In the genomic region with DNA sequence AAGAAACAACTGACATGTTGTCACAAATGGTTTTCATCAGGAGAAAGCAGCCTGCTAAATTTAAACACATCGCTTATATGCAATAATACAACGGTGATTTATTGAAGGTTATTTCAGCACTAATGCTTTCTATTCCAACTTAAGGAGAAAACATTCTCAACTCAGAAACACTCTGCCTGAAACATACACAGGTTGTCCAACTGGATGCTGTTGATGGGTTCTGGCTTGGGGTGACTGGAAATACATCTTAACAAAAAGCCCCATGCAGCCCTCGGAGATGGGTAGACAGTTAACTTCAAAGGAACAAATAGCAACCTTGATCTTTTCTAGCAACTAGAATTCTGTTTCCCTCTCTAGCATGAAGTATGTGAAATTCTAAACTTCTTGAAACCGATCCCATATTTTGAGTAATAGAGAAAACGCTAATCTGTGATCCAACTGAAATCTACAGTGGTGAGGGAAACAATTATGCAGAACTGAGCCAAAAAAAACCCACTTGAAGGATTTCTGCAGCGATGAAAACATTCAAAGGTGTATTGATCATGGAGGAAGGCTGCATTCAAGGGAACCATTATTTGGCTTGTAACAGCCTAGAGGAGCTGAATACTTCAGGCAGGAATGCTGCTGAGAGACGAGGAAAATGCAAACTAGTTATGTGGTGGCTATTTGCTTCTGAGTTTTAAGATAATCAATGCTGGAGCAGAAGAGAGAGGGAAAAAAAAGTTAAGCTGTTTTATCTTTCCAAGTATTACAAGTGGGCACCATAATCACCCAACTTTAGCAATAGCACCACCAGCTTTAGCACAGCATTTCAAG, we compare ENCODE assay signal across 10 cellular contexts. TPM values are rescaled to one million over a fixed set of nuclear protein-coding genes. Genes with fewer than 3 reads are reported as not detected.
DNase-seq lines count a peak whose midpoint lies in the region; ATAC-seq, FAIRE-seq and TF ChIP-seq lines count a peak whose summit lies in the region.
"Had no signal": no experiment of that assay in that cellular context is flagged by ENCODE, and none has a peak within 500 bp of the region (broad histone marks: within the 10 kb centered on the region; RNA-seq: fewer than 3 reads in every experiment).

No MANE protein-coding gene starts in this region.

- CTCF ChIA-PET in A673 (lab: Charles Lee), result no interaction called here
- CTCF ChIA-PET in CD4-positive, alpha-beta T cell (lab: Charles Lee), result interaction anchor here (0.7 to 3.0 kb wide), 3 partner anchors 32 to 153 kb away, joined by 3 to 13 read pairs (median 4); no protein-coding TSS in a partner anchor

- TF ChIP-seq CTCF in keratinocyte (optimal IDR thresholded peaks at IDR 0.05 in 1 of 3, IDR thresholded peaks at IDR 0.05 in 1 of 3, conservative IDR thresholded peaks at IDR 0.05 in 1 of 3; ENCODE audit: extremely low read depth in 1 of 3, insufficient read depth in 2 of 3, low read length in 3 of 3), result no peak
- no peak for TF ChIP-seq CTCF in A673 (conservative IDR thresholded peaks at IDR 0.05; ENCODE audit: low read depth, low read length)
- TF ChIP-seq CTCF in CD4-positive, alpha-beta T cell (IDR thresholded peaks at IDR 0.05), result no peak

- no peaks in the 10 kb centered on the region for H3K9me1 ChIP-seq in keratinocyte (ENCODE audit: control insufficient read depth, extremely low read depth, insufficient read depth, low read length)

- H3K9me3 ChIP-seq in HUES48 (ENCODE audit: control insufficient read depth, insufficient read depth, low read length) (no peaks in the 10 kb centered on the region), keratinocyte (ENCODE audit: control insufficient read depth, low read depth, low read length) (no peaks in the 10 kb centered on the region), A673 (ENCODE audit: low read depth, low read length, poor library complexity, severe bottlenecking) (no peaks in the 10 kb centered on the region)
- no peaks in the 10 kb centered on the region for H3K9me3 ChIP-seq in CD4-positive, alpha-beta T cell (ENCODE audit: control insufficient read depth, low read length)

- H3K27ac ChIP-seq in HUES48 (ENCODE audit: low read depth, low read length) (peak overlapping the region; percentile 99), keratinocyte (ENCODE audit: control insufficient read depth, insufficient read depth, low read length) (peak overlapping the region; percentile 19), A673 (ENCODE audit: low read depth, low read length, poor library complexity, severe bottlenecking) (no peak overlapping the region)
- H3K27ac ChIP-seq in CD4-positive, alpha-beta T cell (ENCODE audit: low read depth, low read length), result no peak overlapping the region

- H3K79me2 ChIP-seq in keratinocyte (ENCODE audit: control insufficient read depth, insufficient read depth, low read length), result peaks cover 99% of the 10 kb centered on the region

- peak; percentile 73 for DNase-seq in astrocyte of the hippocampus (ENCODE audit: low read depth, low spot score)
- DNase-seq in keratinocyte (ENCODE audit: low read depth, low spot score), result no peak
- peak; percentile 80 for DNase-seq in superior temporal gyrus (ENCODE audit: extremely low spot score)
- DNase-seq in D341Med (ENCODE audit: low spot score), result no peak
- DNase-seq in A673 (ENCODE audit: low spot score), result no peak
- no peak for DNase-seq in CD4-positive, alpha-beta T cell

- peaks cover 36% of the 10 kb centered on the region for H3K36me3 ChIP-seq in HUES48 (ENCODE audit: control insufficient read depth, insufficient read depth, low read length)
- H3K36me3 ChIP-seq in keratinocyte (ENCODE audit: control insufficient read depth in 2 of 2, extremely low read depth in 1 of 2, insufficient read depth in 2 of 2, low read length in 2 of 2), result peaks cover 12 to 18% of the 10 kb centered on the region in 2 experiments
- H3K36me3 ChIP-seq in A673 (ENCODE audit: insufficient read depth, low read length, poor library complexity, severe bottlenecking), result peaks cover 10% of the 10 kb centered on the region

- no peaks in the 10 kb centered on the region for H3K9me3 Mint-ChIP-seq in CD4-positive, alpha-beta T cell
- H3K9me3 Mint-ChIP-seq: activated T-helper 1 cell treated with anti-CD3 and anti-CD28 coated beads, Interleukin-12 subunit alpha, Interleukin-12 subunit beta, Interleukin-2, Interleukin-4 antibody, amounts not matched to agents 30 ng/mL and 10 ng/mL and 1 ng/mL, durations not matched to agents 14 hours and 24 hours and 36 hours; T-cell had no signal

- BruUV-seq in A673 (replicated peaks; lab: Mats Ljungman, UMichigan), result no TSS peak

- no peaks in the 10 kb centered on the region for H3K27me3 ChIP-seq in HUES48 (ENCODE audit: control insufficient read depth, insufficient read depth, low read length)
- H3K27me3 ChIP-seq in keratinocyte (ENCODE audit: control insufficient read depth, extremely low read depth, insufficient read depth, low read length), result no peaks in the 10 kb centered on the region
- H3K27me3 ChIP-seq in A673 (replicated peaks; ENCODE audit: insufficient read depth, low read depth, low read length, poor library complexity), result no peaks in the 10 kb centered on the region
- H3K27me3 ChIP-seq in CD4-positive, alpha-beta T cell (ENCODE audit: control insufficient read depth, insufficient read depth, low read length), result no peaks in the 10 kb centered on the region

- H3K4me2 ChIP-seq in keratinocyte (ENCODE audit: control insufficient read depth, extremely low read depth, insufficient read depth, low read depth, low read length), result peak overlapping the region; percentile 84

- peaks cover 4% of the 10 kb centered on the region for H3K4me1 Mint-ChIP-seq in CD4-positive, alpha-beta T cell (ENCODE audit: low read depth)

- H3K9ac ChIP-seq in HUES48 (ENCODE audit: low read depth, low read length), result peak overlapping the region; percentile 26
- H3K9ac ChIP-seq in keratinocyte (ENCODE audit: control insufficient read depth, extremely low read depth, insufficient read depth, low read length), result no peak overlapping the region

- peak overlapping the region; percentile 4; the same call in 1 of the 2 replicates for H3K4me3 ChIP-seq in HUES48 (ENCODE audit: low read depth, low read length)
- peak overlapping the region in 1 of 3 experiments; percentile 13 for H3K4me3 ChIP-seq in keratinocyte (ENCODE audit: control insufficient read depth in 2 of 3, extremely low read depth in 1 of 3, insufficient read depth in 2 of 3, low read depth in 1 of 3, low read length in 3 of 3)
- no peak overlapping the region for H3K4me3 ChIP-seq in A673 (ENCODE audit: low read depth, low read length, poor library complexity, severe bottlenecking)

- no peak overlapping the region for H3K27ac Mint-ChIP-seq in CD4-positive, alpha-beta T cell
- H3K27ac Mint-ChIP-seq: activated T-helper 1 cell treated with anti-CD3 and anti-CD28 coated beads, Interleukin-12 subunit alpha, Interleukin-12 subunit beta, Interleukin-2, Interleukin-4 antibody, amounts not matched to agents 30 ng/mL and 10 ng/mL and 1 ng/mL, durations not matched to agents 14 hours and 24 hours and 36 hours; T-cell had no signal

- peak; percentile 5 for FAIRE-seq in keratinocyte (lab: Jason Lieb, UNC)

- H3K27me3 Mint-ChIP-seq in CD4-positive, alpha-beta T cell, result no peaks in the 10 kb centered on the region
- H3K27me3 Mint-ChIP-seq: T-cell had no signal

- peaks cover 14% of the 10 kb centered on the region for H3K36me3 Mint-ChIP-seq in CD4-positive, alpha-beta T cell (ENCODE audit: low read depth)

- H3K4me1 ChIP-seq in HUES48 (ENCODE audit: control insufficient read depth, insufficient read depth, low read length), result peaks cover 80% of the 10 kb centered on the region
- H3K4me1 ChIP-seq in keratinocyte (ENCODE audit: control insufficient read depth, extremely low read depth, insufficient read depth, low read length), result peaks cover 66% of the 10 kb centered on the region
- H3K4me1 ChIP-seq in A673 (ENCODE audit: insufficient read depth, low read length, poor library complexity, severe bottlenecking), result peaks cover 57% of the 10 kb centered on the region

- H4K20me1 ChIP-seq in keratinocyte (ENCODE audit: control insufficient read depth, extremely low read depth, insufficient read depth, low read length), result no peaks in the 10 kb centered on the region

- intact Hi-C loops in A673 (cut with micrococcal nuclease; ENCODE audit: unreplicated experiment), result no loop called here
- intact Hi-C loops in CD4-positive, alpha-beta T cell (cut with DNase I, micrococcal nuclease), result loop anchor here in 1 of 2 experiments (5.0 kb wide), 1 partner anchor 32 kb away; no protein-coding TSS in a partner anchor

- ATAC-seq in CD4-positive, alpha-beta T cell (ENCODE audit: poor library complexity), result no peak
- no peak for ATAC-seq in HG03097 (IDR thresholded peaks at IDR 0.05; ENCODE audit: low FRiP score, unreplicated experiment)

- no peak overlapping the region for H2AFZ ChIP-seq in keratinocyte (ENCODE audit: control insufficient read depth, low read length)

- dilution Hi-C loops in keratinocyte (cut with MboI; ENCODE audit: extremely low pct_ligation_motif_present, low sequenced_read_pairs), result no loop called here

- POLR2A ChIA-PET in A673 (lab: Charles Lee; ENCODE audit: low non-redundant PET), result no interaction called here
- POLR2A ChIA-PET in CD4-positive, alpha-beta T cell (lab: Charles Lee), result interaction anchor here (1.6 kb wide), 2 partner anchors 10 to 34 kb away, joined by 3 to 7 read pairs; no protein-coding TSS in a partner anchor

- no peak overlapping the region for H3K4me3 Mint-ChIP-seq in CD4-positive, alpha-beta T cell
- H3K4me3 Mint-ChIP-seq: activated T-helper 1 cell treated with anti-CD3 and anti-CD28 coated beads, Interleukin-12 subunit alpha, Interleukin-12 subunit beta, Interleukin-2, Interleukin-4 antibody, amounts not matched to agents 30 ng/mL and 10 ng/mL and 1 ng/mL, durations not matched to agents 14 hours and 24 hours and 36 hours; T-cell had no signal

RNA-seq across cellular contexts. Expression of a gene that starts 6.9 kb away (rescaled TPM):
- 30.0 to 42.6 TPM (median 39.8 TPM) in 3 replicates for polyA plus RNA-seq in keratinocyte
- polyA plus RNA-seq in keratinocyte (2011; ENCODE audit: low read depth), result 49.3 TPM
- 21.6 and 26.9 TPM in 2 replicates for polyA plus RNA-seq in keratinocyte (2011; cell fraction: cytosol; rRNA removed)
- 95.0 and 95.8 TPM in 2 replicates for polyA plus RNA-seq in keratinocyte (2011; cell fraction: nucleus; rRNA removed)
- polyA plus RNA-seq in keratinocyte (2012; ENCODE audit: low replicate concordance), result 34.7 and 37.8 TPM in 2 replicates
- 40.3 to 48.9 TPM (median 40.8 TPM) in 3 replicates for polyA minus RNA-seq in keratinocyte
- polyA minus RNA-seq in keratinocyte (2011; cell fraction: cytosol; rRNA and poly(A)+ RNA removed), result 21.7 TPM
- 51.6 and 102 TPM in 2 replicates for polyA minus RNA-seq in keratinocyte (2011; cell fraction: nucleus; rRNA and poly(A)+ RNA removed)
- 31.3 and 35.2 TPM in 2 replicates for total RNA-seq in A673 (2021)
- total RNA-seq in CD4-positive, alpha-beta T cell, result 10 to 100 TPM; 33.0 to 34.3 TPM

Comparison
In these comparisons a context has a peak if more than half of its experiments do, and no peak if none do; other contexts are left out.
1. H3K27ac ChIP-seq: peak in HUES48 (single experiment) and keratinocyte (single experiment); none in A673 (single experiment) and CD4-positive, alpha-beta T cell (single experiment).
2. DNase-seq: peak in astrocyte of the hippocampus (single experiment) and superior temporal gyrus (single experiment); none in keratinocyte (single experiment), D341Med (single experiment), A673 (single experiment) and CD4-positive, alpha-beta T cell (0 of 10).